In the genomic region with DNA sequence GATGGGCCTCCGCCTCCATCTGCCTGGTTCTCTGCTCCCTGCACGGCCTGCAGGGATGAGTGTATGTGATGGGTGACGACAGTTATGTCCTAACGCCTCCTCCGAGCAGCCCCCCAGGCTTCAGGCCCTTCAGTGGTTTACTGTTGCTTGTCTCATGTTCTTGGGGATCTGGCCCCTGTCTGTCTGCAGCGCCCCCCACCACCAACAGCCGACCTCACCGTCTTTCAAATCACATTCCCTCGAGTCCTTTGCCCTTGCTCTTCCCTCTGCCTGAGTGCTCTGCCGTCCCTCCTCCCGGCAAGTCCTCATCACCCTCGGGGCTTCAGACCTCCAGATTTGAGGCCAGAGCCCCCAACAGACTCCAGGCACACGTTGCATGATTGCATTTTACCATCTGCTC, we compare ENCODE assay signal across 26 cellular contexts. TPM values are rescaled to one million over a fixed set of nuclear protein-coding genes. Genes with fewer than 3 reads are reported as not detected.
DNase-seq lines count a peak whose midpoint lies in the region; ATAC-seq, FAIRE-seq and TF ChIP-seq lines count a peak whose summit lies in the region.
"Had no signal": no experiment of that assay in that cellular context is flagged by ENCODE, and none has a peak within 500 bp of the region (broad histone marks: within the 10 kb centered on the region; RNA-seq: fewer than 3 reads in every experiment).

No MANE protein-coding gene starts in this region.

- H3K79me2 ChIP-seq in HepG2 (ENCODE audit: insufficient read depth, low read length) (no peaks in the 10 kb centered on the region), Karpas-422 (ENCODE audit: low read length) (no peaks in the 10 kb centered on the region)

- intact Hi-C loops in HepG2 (cut with micrococcal nuclease; ENCODE audit: unreplicated experiment) (no loop called here), right lobe of liver (cut with DNase I) (loop anchor here in 1 of 2 donors (10.0 kb wide), 1 partner anchor 65 kb away; no protein-coding TSS in a partner anchor)
- intact Hi-C loops in naive thymus-derived CD4-positive, alpha-beta T cell (cut with micrococcal nuclease), result no loop called here

- no peak overlapping the region for H3K27ac ChIP-seq in HepG2 (ENCODE audit: extremely low read length, insufficient read depth, low read length)
- H3K27ac ChIP-seq in right lobe of liver, result no peak overlapping the region
- H3K27ac ChIP-seq in naive thymus-derived CD4-positive, alpha-beta T cell (ENCODE audit: low read depth, low read length), result no peak overlapping the region
- H3K27ac ChIP-seq in Karpas-422 (ENCODE audit: low read length), result no peak overlapping the region
- H3K27ac ChIP-seq: GM23248, HL-60 had no signal

- TF ChIP-seq POLR2A in HepG2 (IDR thresholded peaks at IDR 0.05; ENCODE audit: insufficient read depth in 1 of 2, low read depth in 2 of 2, low read length in 2 of 2) (no peak), right lobe of liver (IDR thresholded peaks at IDR 0.05) (no peak)

- H3K9me2 ChIP-seq in Karpas-422 (replicated peaks; ENCODE audit: insufficient read depth, low read length), result no peaks in the 10 kb centered on the region

- H4K20me1 ChIP-seq in HepG2 (ENCODE audit: insufficient read depth, low read length), result no peaks in the 10 kb centered on the region
- H4K20me1 ChIP-seq in Karpas-422 (ENCODE audit: insufficient read depth, low read depth, low read length), result no peaks in the 10 kb centered on the region

- TF ChIP-seq CTCF in HepG2 (CRISPR knock-in tag; IDR thresholded peaks at IDR 0.05) (no peak), right lobe of liver (IDR thresholded peaks at IDR 0.05) (no peak), chondrocyte (IDR thresholded peaks at IDR 0.05) (no peak)

- POLR2A ChIA-PET in HepG2 (lab: Yijun Ruan, JAX), result no interaction called here
- POLR2A ChIA-PET in naive thymus-derived CD4-positive, alpha-beta T cell (lab: Charles Lee), result no interaction called here

- peaks cover 64% of the 10 kb centered on the region for H3K36me3 Mint-ChIP-seq in chondrocyte (ENCODE audit: low read depth)
- peaks cover 29 to 61% (median 34%) of the 10 kb centered on the region in 5 donors for H3K36me3 Mint-ChIP-seq in naive thymus-derived CD4-positive, alpha-beta T cell

- H3K4me3 Mint-ChIP-seq in chondrocyte (ENCODE audit: unreplicated experiment), result no peak overlapping the region
- no peak overlapping the region for H3K4me3 Mint-ChIP-seq in naive thymus-derived CD4-positive, alpha-beta T cell
- H3K4me3 Mint-ChIP-seq: CD4-positive, CD25-positive, alpha-beta regulatory T cell; CD8-positive, alpha-beta memory T cell; IgD-negative memory B cell had no signal

- H3K4me2 ChIP-seq in HepG2 (ENCODE audit: low read depth, low read length), result no peak overlapping the region
- H3K4me2 ChIP-seq in Karpas-422 (ENCODE audit: low read depth, low read length, poor library complexity, severe bottlenecking), result no peak overlapping the region

- H3K9ac ChIP-seq in HepG2 (ENCODE audit: insufficient read depth, low read depth, low read length), result no peak overlapping the region
- no peak overlapping the region for H3K9ac ChIP-seq in Karpas-422 (ENCODE audit: low read length)
- H3K9ac ChIP-seq: GM23248 had no signal

- in situ Hi-C loops in HepG2 (cut with HindIII; ENCODE audit: extremely low pct_ligation_motif_present, low pct_unique_long_range_greater_than_20kb), result no loop called here

- H2AFZ ChIP-seq in HepG2 (ENCODE audit: low read length) (no peak overlapping the region), Karpas-422 (ENCODE audit: low read length) (no peak overlapping the region)
- H2AFZ ChIP-seq: GM23248 had no signal

- no TSS peak for BruUV-seq in HepG2 (replicated peaks; lab: Mats Ljungman, UMichigan)

- no peak for FAIRE-seq in HepG2 (lab: Jason Lieb, UNC)
- FAIRE-seq: GM12878 had no signal

- H3K4me3 ChIP-seq in HepG2 (replicated peaks in 1 of 3; ENCODE audit: insufficient read depth in 1 of 3, low read depth in 2 of 3, low read length in 3 of 3) (no peak overlapping the region), right lobe of liver (no peak overlapping the region), Karpas-422 (ENCODE audit: low read length) (no peak overlapping the region)
- no peak overlapping the region for H3K4me3 ChIP-seq in naive thymus-derived CD4-positive, alpha-beta T cell (ENCODE audit: low read length)
- H3K4me3 ChIP-seq: GM12878, GM23248, HAP-1 had no signal

- CTCF ChIA-PET in HepG2 (lab: Yijun Ruan, JAX; ENCODE audit: low intra/inter-chr PET ratio, low total read pairs), result no interaction called here
- CTCF ChIA-PET in naive thymus-derived CD4-positive, alpha-beta T cell (lab: Charles Lee), result no interaction called here

- no peak for TF ChIP-seq EP300 in HepG2 (IDR thresholded peaks at IDR 0.05; ENCODE audit: low read depth in 2 of 2, low read length in 2 of 2)
- no peak for TF ChIP-seq EP300 in HepG2 (CRISPR knock-in tag; IDR thresholded peaks at IDR 0.05; ENCODE audit: borderline replicate concordance)

- no peak for TF ChIP-seq RAD21 in HepG2 (CRISPR knock-in tag; IDR thresholded peaks at IDR 0.05)

- H3K4me1 ChIP-seq in HepG2 (ENCODE audit: insufficient read depth, low read length) (no peaks in the 10 kb centered on the region), right lobe of liver (no peaks in the 10 kb centered on the region), Karpas-422 (ENCODE audit: low read length) (no peaks in the 10 kb centered on the region)
- H3K4me1 ChIP-seq in naive thymus-derived CD4-positive, alpha-beta T cell (ENCODE audit: control insufficient read depth in 2 of 2, insufficient read depth in 2 of 2, low read length in 2 of 2), result peaks cover under 1 to 3% of the 10 kb centered on the region in 2 donors
- H3K4me1 ChIP-seq: HAP-1 had no signal

- H3K9me3 ChIP-seq in HepG2 (ENCODE audit: low read length) (no peaks in the 10 kb centered on the region), right lobe of liver (no peaks in the 10 kb centered on the region), Karpas-422 (ENCODE audit: low read length) (no peaks in the 10 kb centered on the region)
- no peaks in the 10 kb centered on the region for H3K9me3 ChIP-seq in naive thymus-derived CD4-positive, alpha-beta T cell (ENCODE audit: control insufficient read depth in 2 of 3, low read length in 3 of 3)
- H3K9me3 ChIP-seq: HAP-1 had no signal

- H3K27ac Mint-ChIP-seq in chondrocyte (ENCODE audit: unreplicated experiment), result no peak overlapping the region
- H3K27ac Mint-ChIP-seq in naive thymus-derived CD4-positive, alpha-beta T cell, result peak overlapping the region in 5 of 9 donors; percentile 17 to 67 (median 56)
- H3K27ac Mint-ChIP-seq: CD4-positive, CD25-positive, alpha-beta regulatory T cell; IgD-negative memory B cell had no signal

- H3K36me3 ChIP-seq in HepG2 (replicated peaks in 1 of 2; ENCODE audit: control insufficient read depth in 1 of 2, insufficient read depth in 2 of 2, low read length in 2 of 2), result peaks cover 66 to 78% of the 10 kb centered on the region in 2 experiments
- peaks cover 5 to 80% (median 35%) of the 10 kb centered on the region in 4 donors for H3K36me3 ChIP-seq in right lobe of liver
- peaks cover 8 to 86% (median 13%) of the 10 kb centered on the region in 3 experiments for H3K36me3 ChIP-seq in naive thymus-derived CD4-positive, alpha-beta T cell (ENCODE audit: control insufficient read depth in 2 of 3, insufficient read depth in 3 of 3, low read length in 3 of 3)
- H3K36me3 ChIP-seq in Karpas-422 (ENCODE audit: insufficient read depth, low read length), result peaks cover 31% of the 10 kb centered on the region

- no peaks in the 10 kb centered on the region for H3K9me3 Mint-ChIP-seq in chondrocyte (ENCODE audit: low read depth)
- H3K9me3 Mint-ChIP-seq in naive thymus-derived CD4-positive, alpha-beta T cell, result no peaks in the 10 kb centered on the region
- H3K9me3 Mint-ChIP-seq: CD4-positive, CD25-positive, alpha-beta regulatory T cell; CD8-positive, alpha-beta memory T cell; IgD-negative memory B cell had no signal

- no peaks in the 10 kb centered on the region for H3K27me3 Mint-ChIP-seq in chondrocyte (ENCODE audit: low read depth)
- no peaks in the 10 kb centered on the region for H3K27me3 Mint-ChIP-seq in naive thymus-derived CD4-positive, alpha-beta T cell
- H3K27me3 Mint-ChIP-seq: CD4-positive, CD25-positive, alpha-beta regulatory T cell; CD8-positive, alpha-beta memory T cell; IgD-negative memory B cell had no signal

- no peaks in the 10 kb centered on the region for H3K27me3 ChIP-seq in HepG2 (ENCODE audit: control insufficient read depth in 1 of 2, insufficient read depth in 2 of 2, low read length in 2 of 2)
- H3K27me3 ChIP-seq in right lobe of liver, result no peaks in the 10 kb centered on the region
- no peaks in the 10 kb centered on the region for H3K27me3 ChIP-seq in naive thymus-derived CD4-positive, alpha-beta T cell (ENCODE audit: control insufficient read depth in 2 of 2, insufficient read depth in 2 of 2, low read length in 2 of 2)
- H3K27me3 ChIP-seq in Karpas-422 (ENCODE audit: low read length), result no peaks in the 10 kb centered on the region

- no peaks in the 10 kb centered on the region for H3K4me1 Mint-ChIP-seq in chondrocyte (ENCODE audit: low read depth)
- peaks cover 3 to 16% (median 7%) of the 10 kb centered on the region in 7 donors for H3K4me1 Mint-ChIP-seq in naive thymus-derived CD4-positive, alpha-beta T cell

- ATAC-seq in HepG2 (no peak), right lobe of liver (no peak)
- no peak for ATAC-seq in naive thymus-derived CD4-positive, alpha-beta T cell
- ATAC-seq: GM12878 had no signal

- 98% methylated on average over 11 of the region's 13 CpGs for WGBS in HepG2 (ENCODE audit: low lambda C conversion rate)
- 92% methylated on average over 8 of the region's 13 CpGs for WGBS in right lobe of liver (ENCODE audit: insufficient coverage, low coverage, low lambda C conversion rate, missing lambda C conversion rate)

- no peak for DNase-seq in HepG2 (ENCODE audit: low spot score)
- DNase-seq in right lobe of liver, result no peak
- peak; percentile 75 for DNase-seq in chondrocyte (ENCODE audit: low spot score)
- no peak for DNase-seq in naive thymus-derived CD4-positive, alpha-beta T cell
- DNase-seq in HK-2 (ENCODE audit: unreplicated experiment), result no peak
- no peak for DNase-seq in stimulated activated CD4-positive, alpha-beta T cell treated with anti-CD3 and anti-CD28 coated beads, Interleukin-1b, Interleukin-23, amount 100 ng/mL, for 48 hours
- no peak for DNase-seq in midbrain (lab: John Stamatoyannopoulos, UW)
- no peak for DNase-seq in Karpas-422
- DNase-seq: 8988T; C1 segment of cervical spinal cord; CD4-positive, CD25-positive, alpha-beta regulatory T cell; CD8-positive, alpha-beta memory T cell; COR-L47; DMS 273 treated with DMSO at 0.1 percent for 48 hours; DMS53; DND-41; EL; GM23248 had no signal

RNA-seq across cellular contexts. Expression of a gene that starts 18.2 kb away (rescaled TPM):
- 23.3 and 36.2 TPM in 2 replicates for total RNA-seq in HepG2 (2016; rRNA removed; fragmentation: Illumina TruSeq; extraction: Trizol)
- total RNA-seq in HepG2 (2016; cell fraction: cytosol; rRNA removed; fragmentation: Illumina TruSeq; extraction: Trizol; ENCODE audit: low read depth), result 48.3 and 64.6 TPM in 2 replicates
- total RNA-seq in HepG2 (2016; cell fraction: insoluble cytoplasmic fraction; rRNA removed; fragmentation: Illumina TruSeq; extraction: Trizol), result 19.9 and 37.6 TPM in 2 replicates
- 53.5 and 59.9 TPM in 2 replicates for total RNA-seq in HepG2 (2016; cell fraction: membrane; rRNA removed; fragmentation: Illumina TruSeq; extraction: Trizol)
- 55.5 and 57.5 TPM in 2 replicates for total RNA-seq in HepG2 (2016; cell fraction: nucleus; rRNA removed; fragmentation: Illumina TruSeq; extraction: Trizol)
- 94.8 and 117 TPM in 2 replicates for polyA plus RNA-seq in HepG2 (2011; rRNA removed)
- 72.4 and 79.6 TPM in 2 replicates for polyA plus RNA-seq in HepG2 (2011; cell fraction: cytosol; rRNA removed)
- polyA plus RNA-seq in HepG2 (2011; cell fraction: nucleus; rRNA removed), result 323 and 325 TPM in 2 replicates
- polyA plus RNA-seq in HepG2 (2012), result 36.8 and 41.4 TPM in 2 replicates
- polyA plus RNA-seq in HepG2 (2016; cell fraction: cytosol; fragmentation: Illumina TruSeq; extraction: Trizol; ENCODE audit: low read depth), result 50.0 and 66.7 TPM in 2 replicates
- 23.8 and 27.8 TPM in 2 replicates for polyA plus RNA-seq in HepG2 (2016; cell fraction: insoluble cytoplasmic fraction; fragmentation: Illumina TruSeq; extraction: Trizol; ENCODE audit: low read depth)
- polyA plus RNA-seq in HepG2 (2016; cell fraction: membrane; fragmentation: Illumina TruSeq; extraction: Trizol; ENCODE audit: low read depth), result 50.2 and 62.5 TPM in 2 replicates
- polyA plus RNA-seq in HepG2 (2016; cell fraction: nucleus; fragmentation: Illumina TruSeq; extraction: Trizol; ENCODE audit: insufficient read depth, low read depth), result 84.6 and 91.3 TPM in 2 replicates
- 102 and 146 TPM in 2 replicates for polyA minus RNA-seq in HepG2 (2011; rRNA and poly(A)+ RNA removed; ENCODE audit: low replicate concordance)
- polyA minus RNA-seq in HepG2 (2011; cell fraction: cytosol; rRNA and poly(A)+ RNA removed), result 28.3 and 29.5 TPM in 2 replicates
- 139 and 160 TPM in 2 replicates for polyA minus RNA-seq in HepG2 (2011; cell fraction: nucleus; rRNA and poly(A)+ RNA removed)
- total RNA-seq in right lobe of liver, result 10 to 100 TPM; 11.3 to 15.2 (median 13.7) TPM
- 33.5 to 39.9 TPM (median 33.9 TPM) in 3 replicates for total RNA-seq in chondrocyte
- total RNA-seq in naive thymus-derived CD4-positive, alpha-beta T cell, result 10 to 100 TPM; 28.9 to 59.4 (median 48.9) TPM
- polyA plus RNA-seq in naive thymus-derived CD4-positive, alpha-beta T cell, result 10 to 100 TPM; 16.6 to 20.9 TPM
- 42.5 and 48.9 TPM in 2 replicates for total RNA-seq in Karpas-422 (2014; rRNA removed; shearing (Covaris generic); ENCODE audit: low replicate concordance)

RNA-seq across cellular contexts. Expression of a gene that starts 34.7 kb away (rescaled TPM):
- total RNA-seq in HepG2 (2016; rRNA removed; fragmentation: Illumina TruSeq; extraction: Trizol), result 97.3 and 123 TPM in 2 replicates
- 9.7 and 10.7 TPM in 2 replicates for total RNA-seq in HepG2 (2016; cell fraction: cytosol; rRNA removed; fragmentation: Illumina TruSeq; extraction: Trizol; ENCODE audit: low read depth)
- total RNA-seq in HepG2 (2016; cell fraction: insoluble cytoplasmic fraction; rRNA removed; fragmentation: Illumina TruSeq; extraction: Trizol), result 100 and 112 TPM in 2 replicates
- 29.4 and 30.9 TPM in 2 replicates for total RNA-seq in HepG2 (2016; cell fraction: membrane; rRNA removed; fragmentation: Illumina TruSeq; extraction: Trizol)
- total RNA-seq in HepG2 (2016; cell fraction: nucleus; rRNA removed; fragmentation: Illumina TruSeq; extraction: Trizol), result 61.8 and 69.4 TPM in 2 replicates
- polyA plus RNA-seq in HepG2 (2011; rRNA removed), result 47.6 and 55.0 TPM in 2 replicates
- polyA plus RNA-seq in HepG2 (2011; cell fraction: cytosol; rRNA removed), result 25.4 and 34.3 TPM in 2 replicates
- polyA plus RNA-seq in HepG2 (2011; cell fraction: nucleus; rRNA removed), result 65.2 and 68.0 TPM in 2 replicates
- 21.6 and 22.2 TPM in 2 replicates for polyA plus RNA-seq in HepG2 (2012)
- 5.7 and 5.8 TPM in 2 replicates for polyA plus RNA-seq in HepG2 (2016; cell fraction: cytosol; fragmentation: Illumina TruSeq; extraction: Trizol; ENCODE audit: low read depth)
- 116 and 128 TPM in 2 replicates for polyA plus RNA-seq in HepG2 (2016; cell fraction: insoluble cytoplasmic fraction; fragmentation: Illumina TruSeq; extraction: Trizol; ENCODE audit: low read depth)
- 15.2 TPM in 2 replicates for polyA plus RNA-seq in HepG2 (2016; cell fraction: membrane; fragmentation: Illumina TruSeq; extraction: Trizol; ENCODE audit: low read depth)
- polyA plus RNA-seq in HepG2 (2016; cell fraction: nucleus; fragmentation: Illumina TruSeq; extraction: Trizol; ENCODE audit: insufficient read depth, low read depth), result 101 and 108 TPM in 2 replicates
- 0.44 and 41.3 TPM in 2 replicates for polyA minus RNA-seq in HepG2 (2011; rRNA and poly(A)+ RNA removed; ENCODE audit: low replicate concordance)
- polyA minus RNA-seq in HepG2 (2011; cell fraction: cytosol; rRNA and poly(A)+ RNA removed), result 24.2 and 32.3 TPM in 2 replicates
- 32.1 and 39.7 TPM in 2 replicates for polyA minus RNA-seq in HepG2 (2011; cell fraction: nucleus; rRNA and poly(A)+ RNA removed)
- 100 to 1,000 TPM; 160 to 378 (median 305) TPM for total RNA-seq in right lobe of liver
- total RNA-seq in chondrocyte, result 2.1 to 3.1 TPM (median 2.1 TPM) in 3 replicates
- 10 to 100 TPM in 2 of 5 experiments, 1 to 10 TPM in 3; 5.4 to 11.5 (median 9.3) TPM for total RNA-seq in naive thymus-derived CD4-positive, alpha-beta T cell
- 1 to 10 TPM; 1.3 to 2.9 TPM for polyA plus RNA-seq in naive thymus-derived CD4-positive, alpha-beta T cell
- 8.2 TPM in 2 replicates for total RNA-seq in Karpas-422 (2014; rRNA removed; shearing (Covaris generic); ENCODE audit: low replicate concordance)
- total RNA-seq: HT1080 had no signal

RNA-seq across cellular contexts. Expression of a gene that starts 49.4 kb away (rescaled TPM):
- total RNA-seq in HepG2 (2016; rRNA removed; fragmentation: Illumina TruSeq; extraction: Trizol) (not detected in 2 replicates), right lobe of liver (not detected), chondrocyte (not detected in 3 replicates)
- not detected in 2 replicates for total RNA-seq in HepG2 (2016; cell fraction: cytosol; rRNA removed; fragmentation: Illumina TruSeq; extraction: Trizol; ENCODE audit: low read depth)
- not detected in 2 replicates for total RNA-seq in HepG2 (2016; cell fraction: insoluble cytoplasmic fraction; rRNA removed; fragmentation: Illumina TruSeq; extraction: Trizol)
- not detected in 2 replicates for total RNA-seq in HepG2 (2016; cell fraction: membrane; rRNA removed; fragmentation: Illumina TruSeq; extraction: Trizol)
- not detected in 2 replicates for total RNA-seq in HepG2 (2016; cell fraction: nucleus; rRNA removed; fragmentation: Illumina TruSeq; extraction: Trizol)
- not detected in 2 replicates for polyA plus RNA-seq in HepG2 (2011; rRNA removed)
- not detected in 2 replicates for polyA plus RNA-seq in HepG2 (2011; cell fraction: cytosol; rRNA removed)
- not detected in 2 replicates for polyA plus RNA-seq in HepG2 (2011; cell fraction: nucleus; rRNA removed)
- polyA plus RNA-seq in HepG2 (2012), result not detected in 2 replicates
- not detected in 2 replicates for polyA plus RNA-seq in HepG2 (2016; cell fraction: cytosol; fragmentation: Illumina TruSeq; extraction: Trizol; ENCODE audit: low read depth)
- not detected in 2 replicates for polyA plus RNA-seq in HepG2 (2016; cell fraction: insoluble cytoplasmic fraction; fragmentation: Illumina TruSeq; extraction: Trizol; ENCODE audit: low read depth)
- polyA plus RNA-seq in HepG2 (2016; cell fraction: membrane; fragmentation: Illumina TruSeq; extraction: Trizol; ENCODE audit: low read depth), result not detected in 2 replicates
- polyA plus RNA-seq in HepG2 (2016; cell fraction: nucleus; fragmentation: Illumina TruSeq; extraction: Trizol; ENCODE audit: insufficient read depth, low read depth), result not detected in 2 replicates
- not detected in 2 replicates for polyA minus RNA-seq in HepG2 (2011; rRNA and poly(A)+ RNA removed; ENCODE audit: low replicate concordance)
- not detected in 2 replicates for polyA minus RNA-seq in HepG2 (2011; cell fraction: cytosol; rRNA and poly(A)+ RNA removed)
- not detected in 2 replicates for polyA minus RNA-seq in HepG2 (2011; cell fraction: nucleus; rRNA and poly(A)+ RNA removed)
- total RNA-seq in naive thymus-derived CD4-positive, alpha-beta T cell, result not detected
- polyA plus RNA-seq in naive thymus-derived CD4-positive, alpha-beta T cell, result not detected
- total RNA-seq in Karpas-422 (2014; rRNA removed; shearing (Covaris generic); ENCODE audit: low replicate concordance), result not detected in 2 replicates
- total RNA-seq: CD4-positive, CD25-positive, alpha-beta regulatory T cell; CD8-positive, alpha-beta memory T cell; G401; GM12878; GM23248; H4; HT1080 had no signal
- polyA plus RNA-seq: AG04450; CD4-positive, CD25-positive, alpha-beta regulatory T cell; CD8-positive, alpha-beta memory T cell; GM12878; GM23248; IgD-negative memory B cell had no signal
